ENCODE assay signal across 8 cellular contexts in genomic region chr10:68348265-68348741, GRCh38. TPM values are rescaled to one million over a fixed set of nuclear protein-coding genes. Genes with fewer than 3 reads are reported as not detected.
DNase-seq lines count a peak whose midpoint lies in the region; ATAC-seq and TF ChIP-seq lines count a peak whose summit lies in the region.

No MANE protein-coding gene starts in this region.

- peaks cover 8% of the 10 kb centered on the region for H3K4me1 Mint-ChIP-seq in activated T-cell treated with anti-CD3 and anti-CD28 coated beads, Interleukin-2, amount 50 U/mL, for 4 hours (ENCODE audit: low read depth)

- H3F3A ChIP-seq in GM23248 (ENCODE audit: insufficient read depth) = peaks cover 78% of the 10 kb centered on the region

- H2AFZ ChIP-seq in GM23248 = no peak overlapping the region

- peaks cover 18% of the 10 kb centered on the region for H3K36me3 Mint-ChIP-seq in activated T-cell treated with anti-CD3 and anti-CD28 coated beads, Interleukin-2, amount 50 U/mL, for 4 hours (ENCODE audit: insufficient read depth)

- H3K4me3 ChIP-seq in GM23248 (no peak overlapping the region), NT2/D1 (ENCODE audit: insufficient read length, low read depth) (no peak overlapping the region), fibroblast of the aortic adventitia (ENCODE audit: low read depth, low read length) (no peak overlapping the region)

- H3K36me3 ChIP-seq in GM23248 (ENCODE audit: low read depth) = peaks cover 36% of the 10 kb centered on the region
- H3K36me3 ChIP-seq in NT2/D1 (ENCODE audit: insufficient read depth, insufficient read length, low read length) = peaks cover 38% of the 10 kb centered on the region

- in situ Hi-C loops in GM23248 (cut with MboI) = no loop called here

- H3K9me3 Mint-ChIP-seq in activated T-cell treated with anti-CD3 and anti-CD28 coated beads, Interleukin-2, amount 50 U/mL, for 4 hours = no peaks in the 10 kb centered on the region

- no peaks in the 10 kb centered on the region for H3K9me2 ChIP-seq in GM23248 (ENCODE audit: insufficient read depth)

- H3K9ac ChIP-seq in GM23248 (no peak overlapping the region), NT2/D1 (ENCODE audit: insufficient read length, low read depth) (no peak overlapping the region)

- ATAC-seq in activated T-cell treated with anti-CD3 and anti-CD28 coated beads, Interleukin-2, amount 50 U/mL, for 4 hours = peak; percentile 65 to 78
- ATAC-seq in HG02678 (IDR thresholded peaks at IDR 0.05; ENCODE audit: unreplicated experiment) = no peak
- ATAC-seq in GM18870 (IDR thresholded peaks at IDR 0.05; ENCODE audit: unreplicated experiment) = no peak

- no peaks in the 10 kb centered on the region for H3K4me1 ChIP-seq in GM23248 (ENCODE audit: insufficient read depth)
- no peaks in the 10 kb centered on the region for H3K4me1 ChIP-seq in NT2/D1 (ENCODE audit: insufficient read depth, insufficient read length)

- 36 to 43% methylated on average over 2 of the region's 2 CpGs for WGBS in GM23248 (ENCODE audit: low coverage in 1 of 2, low lambda C conversion rate in 2 of 2, missing lambda C conversion rate in 2 of 2), 2 experiments

- no peak overlapping the region for H3K4me2 ChIP-seq in GM23248 (ENCODE audit: unreplicated experiment)

- no peak overlapping the region for H3K27ac ChIP-seq in GM23248

- H3K27me3 ChIP-seq in GM23248 (replicated peaks; ENCODE audit: insufficient read depth) = no peaks in the 10 kb centered on the region
- H3K27me3 ChIP-seq in NT2/D1 (ENCODE audit: insufficient read depth, insufficient read length) = no peaks in the 10 kb centered on the region

- H3K79me2 ChIP-seq in GM23248 (ENCODE audit: insufficient read depth) = peaks cover 26% of the 10 kb centered on the region

- DNase-seq in Daoy (ENCODE audit: low read depth) (peak; percentile 38), GM23248 (peak; percentile 71), NT2/D1 (ENCODE audit: low read depth, low spot score) (peak; percentile 44), fibroblast of the aortic adventitia (ENCODE audit: low read depth) (peak; percentile 60), renal cortical epithelial cell (ENCODE audit: low read depth) (peak; percentile 59)
- DNase-seq in activated T-cell treated with anti-CD3 and anti-CD28 coated beads, Interleukin-2, amount 50 U/mL, for 4 hours = peak; percentile 24

- H4K20me1 ChIP-seq in GM23248 (ENCODE audit: insufficient read depth) = no peaks in the 10 kb centered on the region

- TF ChIP-seq CTCF in fibroblast of the aortic adventitia (IDR thresholded peaks at IDR 0.05; ENCODE audit: insufficient read depth, low read length) = peak; percentile 88

- H3K27me3 Mint-ChIP-seq in activated T-cell treated with anti-CD3 and anti-CD28 coated beads, Interleukin-2, amount 50 U/mL, for 4 hours (ENCODE audit: low read depth) = no peaks in the 10 kb centered on the region

- no peaks in the 10 kb centered on the region for H3K9me3 ChIP-seq in GM23248 (ENCODE audit: low read depth)
- no peaks in the 10 kb centered on the region for H3K9me3 ChIP-seq in NT2/D1 (ENCODE audit: insufficient read depth, low read length)

- no peak overlapping the region for H3K4me3 Mint-ChIP-seq in activated T-cell treated with anti-CD3 and anti-CD28 coated beads, Interleukin-2, amount 50 U/mL, for 4 hours

RNA-seq across cellular contexts. Expression of gene PBLD, which starts 15.6 kb away (rescaled TPM):
- 0.86 and 1.8 TPM in 2 replicates for total RNA-seq in Daoy (2014; rRNA removed; shearing (Covaris generic))
- total RNA-seq in GM23248 (2014; rRNA removed; shearing (Covaris generic)) = 10.3 and 11.8 TPM in 2 replicates
- polyA plus RNA-seq in GM23248 (2016; fragmentation: Nextera tagmentation; extraction: Ambion mirVana) = 7.6 and 8.3 TPM in 2 replicates
- total RNA-seq in activated T-cell treated with anti-CD3 and anti-CD28 coated beads, Interleukin-2, amount 50 U/mL, for 4 hours = 1 to 10 TPM in 1 of 3 donors, under 1 TPM in 2; 0.18 to 1.1 (median 0.37) TPM
- 6.6 and 10.8 TPM in 2 replicates for total RNA-seq in fibroblast of the aortic adventitia (ENCODE audit: low replicate concordance)
- 7.1 and 10.6 TPM in 2 replicates for total RNA-seq in renal cortical epithelial cell

RNA-seq across cellular contexts. Expression of gene HNRNPH3, which starts 16.4 kb away (rescaled TPM):
- total RNA-seq in Daoy (2014; rRNA removed; shearing (Covaris generic)) = 27.3 and 35.5 TPM in 2 replicates
- 6.7 and 17.6 TPM in 2 replicates for total RNA-seq in GM23248 (2014; rRNA removed; shearing (Covaris generic))
- polyA plus RNA-seq in GM23248 (2016; fragmentation: Nextera tagmentation; extraction: Ambion mirVana) = 122 and 124 TPM in 2 replicates
- 100 to 1,000 TPM; 198 to 215 (median 208) TPM for total RNA-seq in activated T-cell treated with anti-CD3 and anti-CD28 coated beads, Interleukin-2, amount 50 U/mL, for 4 hours
- 16.7 and 20.9 TPM in 2 replicates for total RNA-seq in fibroblast of the aortic adventitia (ENCODE audit: low replicate concordance)
- 10.1 and 63.4 TPM in 2 replicates for total RNA-seq in renal cortical epithelial cell

RNA-seq across cellular contexts. Expression of gene RUFY2, which starts 58.8 kb away (rescaled TPM):
- total RNA-seq in Daoy (2014; rRNA removed; shearing (Covaris generic)) = 8.1 and 14.3 TPM in 2 replicates
- 11.2 and 16.8 TPM in 2 replicates for total RNA-seq in GM23248 (2014; rRNA removed; shearing (Covaris generic))
- polyA plus RNA-seq in GM23248 (2016; fragmentation: Nextera tagmentation; extraction: Ambion mirVana) = 17.3 and 20.6 TPM in 2 replicates
- total RNA-seq in activated T-cell treated with anti-CD3 and anti-CD28 coated beads, Interleukin-2, amount 50 U/mL, for 4 hours = 1 to 10 TPM; 4.4 to 7.1 (median 6.9) TPM
- 37.3 and 53.7 TPM in 2 replicates for total RNA-seq in fibroblast of the aortic adventitia (ENCODE audit: low replicate concordance)
- 19.8 and 24.6 TPM in 2 replicates for total RNA-seq in renal cortical epithelial cell

Comparison
In these comparisons a context has a peak if more than half of its experiments do, and no peak if none do; other contexts are left out.
1. ATAC-seq: peak in activated T-cell treated with anti-CD3 and anti-CD28 coated beads, Interleukin-2, amount 50 U/mL, for 4 hours (2 of 2); none in HG02678 (single experiment) and GM18870 (single experiment).
2. Peak in every context shown above with its lines, with median percentiles within 50 percentile points of each other: DNase-seq.